26 cellular contexts compared by ENCODE assay signal in genomic region chr16:56081371-56081770, GRCh38.
DNase-seq lines count a peak whose midpoint lies in the region; FAIRE-seq and TF ChIP-seq lines count a peak whose summit lies in the region.
"Had no signal": no experiment of that assay in that cellular context is flagged by ENCODE, and none has a peak within 500 bp of the region (broad histone marks: within the 10 kb centered on the region; RNA-seq: fewer than 3 reads in every experiment).

No MANE protein-coding gene starts in this region.

- TF ChIP-seq RAD21 in H1 (IDR thresholded peaks at IDR 0.05 in 1 of 2, conservative IDR thresholded peaks at IDR 0.05 in 1 of 2; ENCODE audit: low read depth in 2 of 2, low read length in 2 of 2), result no peak

- H3K27me3 ChIP-seq in bronchial epithelial cell (ENCODE audit: control insufficient read depth, insufficient read depth, low read length) (no peaks in the 10 kb centered on the region), H1 (replicated peaks in 1 of 4; ENCODE audit: control insufficient read depth in 3 of 4, extremely low read depth in 1 of 4, insufficient read depth in 3 of 4, low read length in 3 of 4) (no peaks in the 10 kb centered on the region), neuronal stem cell (ENCODE audit: control insufficient read depth in 3 of 3, insufficient read depth in 3 of 3, low read depth in 1 of 3, low read length in 3 of 3) (no peaks in the 10 kb centered on the region), hepatocyte (no peaks in the 10 kb centered on the region)
- H3K27me3 ChIP-seq: BE2C, BLaER1 had no signal

- no peak overlapping the region for H2BK20ac ChIP-seq in H1 (ENCODE audit: low read length)

- H3K4ac ChIP-seq in H1 (replicated peaks; ENCODE audit: insufficient read length, low read depth, low read length) (no peak overlapping the region), neuronal stem cell (ENCODE audit: low read length) (no peak overlapping the region)

- POLR2A ChIA-PET in H1 (lab: Charles Lee; ENCODE audit: partially characterized antibody), result no interaction called here

- H3K4me3 ChIP-seq in bronchial epithelial cell (ENCODE audit: low read depth, low read length) (no peak overlapping the region), H1 (ENCODE audit: extremely low read depth in 1 of 4, insufficient read depth in 2 of 4, low read depth in 3 of 4, low read length in 4 of 4) (no peak overlapping the region), neuronal stem cell (ENCODE audit: low read length in 2 of 2) (no peak overlapping the region), hepatocyte (no peak overlapping the region)
- H3K4me3 ChIP-seq: BLaER1, GM12878 had no signal

- H3K27ac ChIP-seq in H1 (ENCODE audit: low read depth, low read length) (no peak overlapping the region), neuronal stem cell (replicated peaks; ENCODE audit: low read length) (no peak overlapping the region), hepatocyte (no peak overlapping the region)
- H3K27ac ChIP-seq: BLaER1 had no signal

- H2AFZ ChIP-seq in H1 (ENCODE audit: low read length) (no peak overlapping the region), neuronal stem cell (ENCODE audit: low read length) (no peak overlapping the region), hepatocyte (no peak overlapping the region)

- H2BK15ac ChIP-seq in H1 (ENCODE audit: low read length) (no peak overlapping the region), neuronal stem cell (ENCODE audit: low read length) (peak overlapping the region; percentile 72)

- H3K36me3 ChIP-seq in bronchial epithelial cell (ENCODE audit: control insufficient read depth, insufficient read depth, low read length) (no peaks in the 10 kb centered on the region), H1 (ENCODE audit: control insufficient read depth in 2 of 4, insufficient read depth in 4 of 4, low read length in 3 of 4) (no peaks in the 10 kb centered on the region), neuronal stem cell (replicated peaks in 1 of 2; ENCODE audit: control insufficient read depth in 2 of 2, insufficient read depth in 2 of 2, low read length in 2 of 2) (no peaks in the 10 kb centered on the region), hepatocyte (replicated peaks; ENCODE audit: insufficient read depth, low read depth) (no peaks in the 10 kb centered on the region)
- H3K36me3 ChIP-seq: BE2C, BLaER1 had no signal

- H4K91ac ChIP-seq in H1 (replicated peaks; ENCODE audit: insufficient read length, low read length) (no peak overlapping the region), neuronal stem cell (ENCODE audit: low read depth, low read length, poor library complexity) (no peak overlapping the region)

- no peak overlapping the region for H2BK12ac ChIP-seq in H1 (ENCODE audit: low read depth, low read length)
- no peak overlapping the region for H2BK12ac ChIP-seq in neuronal stem cell (ENCODE audit: low read length)

- no peak overlapping the region for H4K5ac ChIP-seq in H1 (ENCODE audit: insufficient read length, low read depth, low read length)

- WGBS in H1 (ENCODE audit: extremely low coverage in 1 of 2, insufficient coverage in 1 of 2, insufficient read length in 1 of 2, insufficient replicate concordance in 2 of 2, low coverage in 1 of 2, low lambda C conversion rate in 2 of 2, missing lambda C conversion rate in 1 of 2), 2 experiments, result 100% methylated on average over 2 of the region's 2 CpGs; no CpG with 5 or more reads in 1 of the 2 experiments
- no CpG with 5 or more reads among the region's 2 CpGs for WGBS in neuronal stem cell (ENCODE audit: extremely low coverage in 2 of 2, insufficient read length in 2 of 2, insufficient replicate concordance in 1 of 2), 2 donors
- WGBS in hepatocyte (ENCODE audit: low lambda C conversion rate, missing lambda C conversion rate), result 93% methylated on average over 2 of the region's 2 CpGs

- H2AK5ac ChIP-seq in H1 (ENCODE audit: low read depth, low read length), result no peak overlapping the region
- no peak overlapping the region for H2AK5ac ChIP-seq in neuronal stem cell (ENCODE audit: low read depth, low read length)

- H2BK5ac ChIP-seq in H1 (ENCODE audit: low read depth, low read length) (no peak overlapping the region), neuronal stem cell (ENCODE audit: low read length) (no peak overlapping the region)

- H3K18ac ChIP-seq in H1 (ENCODE audit: extremely low read depth, low read length), result no peak overlapping the region
- H3K18ac ChIP-seq in neuronal stem cell (ENCODE audit: low read length), result peak overlapping the region; percentile 65

- no peaks in the 10 kb centered on the region; a peak in 1 of 4 replicates for H3K9me3 ChIP-seq in H1 (ENCODE audit: insufficient read depth in 2 of 2, low read depth in 1 of 2, low read length in 1 of 2)
- peaks cover 0 to 1% of the 10 kb centered on the region in 2 donors for H3K9me3 ChIP-seq in neuronal stem cell (replicated peaks in 1 of 2; ENCODE audit: control insufficient read depth in 2 of 2, insufficient read depth in 1 of 2, low read depth in 1 of 2, low read length in 2 of 2)
- no peaks in the 10 kb centered on the region for H3K9me3 ChIP-seq in hepatocyte (ENCODE audit: low read depth)
- H3K9me3 ChIP-seq: BE2C had no signal

- H3K14ac ChIP-seq in H1 (ENCODE audit: insufficient read length) (peak overlapping the region; percentile 5), neuronal stem cell (ENCODE audit: low read length) (peak overlapping the region; percentile 47)

- TF ChIP-seq EP300 in H1 (IDR thresholded peaks at IDR 0.05; ENCODE audit: borderline replicate concordance in 1 of 2, low read depth in 2 of 2, low read length in 2 of 2), result no peak

- H4K20me1 ChIP-seq in H1 (replicated peaks in 1 of 2; ENCODE audit: control insufficient read depth in 1 of 2, insufficient read depth in 2 of 2, low read length in 2 of 2), result no peaks in the 10 kb centered on the region
- H4K20me1 ChIP-seq in hepatocyte (ENCODE audit: insufficient read depth, poor library complexity, severe bottlenecking), result no peaks in the 10 kb centered on the region
- H4K20me1 ChIP-seq: BLaER1 had no signal

- H3K9ac ChIP-seq in H1 (replicated peaks in 1 of 4; ENCODE audit: extremely low read depth in 1 of 4, low read depth in 3 of 4, low read length in 3 of 4) (no peak overlapping the region), neuronal stem cell (ENCODE audit: low read depth, low read length, poor library complexity) (no peak overlapping the region)
- H3K9ac ChIP-seq: BLaER1 had no signal

- TF ChIP-seq CTCF in bronchial epithelial cell (IDR thresholded peaks at IDR 0.05; ENCODE audit: insufficient read depth, low read length, severe bottlenecking) (no peak), H1 (IDR thresholded peaks at IDR 0.05; ENCODE audit: control extremely low read depth in 1 of 3, insufficient read depth in 1 of 3, low read depth in 1 of 3, low read length in 3 of 3) (no peak), hepatocyte (IDR thresholded peaks at IDR 0.05; ENCODE audit: poor library complexity) (no peak)

- H4K8ac ChIP-seq in H1 (ENCODE audit: extremely low read depth, insufficient read depth, low read length) (no peak overlapping the region), neuronal stem cell (ENCODE audit: low read depth, low read length) (no peak overlapping the region)

- H3K79me1 ChIP-seq in H1 (ENCODE audit: low read depth, low read length), result no peaks in the 10 kb centered on the region
- H3K79me1 ChIP-seq in neuronal stem cell (ENCODE audit: low read depth, low read length), result no peaks in the 10 kb centered on the region

- FAIRE-seq in bronchial epithelial cell (lab: Jason Lieb, UNC) (peak; percentile 64), H1 (lab: Jason Lieb, UNC) (no peak)
- FAIRE-seq: A204.1, GM12878, GM12892, GM18507 had no signal

- H3K79me2 ChIP-seq in H1 (ENCODE audit: control insufficient read depth in 1 of 2, insufficient read depth in 2 of 2, low read length in 2 of 2) (no peaks in the 10 kb centered on the region), hepatocyte (no peaks in the 10 kb centered on the region)

- H3K4me1 ChIP-seq in H1 (replicated peaks in 1 of 4; ENCODE audit: control insufficient read depth in 3 of 4, insufficient read depth in 4 of 4, low read length in 3 of 4) (no peaks in the 10 kb centered on the region), neuronal stem cell (ENCODE audit: control insufficient read depth in 2 of 2, insufficient read depth in 1 of 2, low read depth in 1 of 2, low read length in 2 of 2) (no peaks in the 10 kb centered on the region), hepatocyte (ENCODE audit: insufficient read depth) (no peaks in the 10 kb centered on the region)

- no peak overlapping the region for H3K56ac ChIP-seq in H1 (replicated peaks; ENCODE audit: insufficient read length, low read depth, low read length)

- no peak for TF ChIP-seq POLR2A in H1 (IDR thresholded peaks at IDR 0.05; ENCODE audit: control extremely low read depth in 1 of 2, low read depth in 2 of 2, low read length in 2 of 2)

- no peaks in the 10 kb centered on the region for H3K23me2 ChIP-seq in H1 (ENCODE audit: low read depth, low read length)

- H2BK120ac ChIP-seq in H1 (replicated peaks; ENCODE audit: low read depth, low read length) (no peak overlapping the region), neuronal stem cell (ENCODE audit: low read depth, low read length) (no peak overlapping the region)

- H3K23ac ChIP-seq in H1 (ENCODE audit: insufficient read length) (no peak overlapping the region), neuronal stem cell (ENCODE audit: low read depth, low read length, poor library complexity) (peak overlapping the region; percentile 25)

- H3K4me2 ChIP-seq in H1 (ENCODE audit: insufficient read depth in 1 of 2, low read depth in 2 of 2, low read length in 2 of 2), result no peak overlapping the region
- no peak overlapping the region for H3K4me2 ChIP-seq in neuronal stem cell (ENCODE audit: insufficient read depth, low read length, poor library complexity, severe bottlenecking)
- no peak overlapping the region for H3K4me2 ChIP-seq in hepatocyte
- H3K4me2 ChIP-seq: BLaER1 had no signal

- DNase-seq in bronchial epithelial cell (ENCODE audit: low read depth), result no peak
- DNase-seq in H1 (ENCODE audit: low read depth in 1 of 2, low spot score in 2 of 2), result no peak
- DNase-seq in neuronal stem cell (ENCODE audit: low spot score), result no peak
- DNase-seq in hepatocyte (ENCODE audit: low spot score), result no peak
- DNase-seq in activated gamma-delta T cell (lab: John Stamatoyannopoulos, UW), result no peak
- DNase-seq in NCI-H146 treated with DMSO at 0.1 percent for 48 hours (lab: John Stamatoyannopoulos, UW; ENCODE audit: unreplicated experiment), result no peak
- DNase-seq: 8988T; ACHN; BE2C; C1 segment of cervical spinal cord; CD4-positive, alpha-beta memory T cell; CD4-positive, CD25-positive, alpha-beta regulatory T cell; CD8-positive, alpha-beta memory T cell; COR-L47; DMS 273 treated with DMSO at 0.1 percent for 48 hours; DMS153; DMS53; DMS79; DND-41; EL; GF-D8 had no signal

- H3K9me2 ChIP-seq in hepatocyte (replicated peaks; ENCODE audit: insufficient read depth), result no peaks in the 10 kb centered on the region

- CTCF ChIA-PET in H1 (lab: Charles Lee; ENCODE audit: partially characterized antibody), result no interaction called here

TF ChIP-seq in H1, 55 proteins besides CTCF, POLR2A, EP300 and RAD21:
- TF ChIP-seq FOSL1 (IDR thresholded peaks at IDR 0.05; ENCODE audit: insufficient read depth, low read depth, low read length) (no peak), TCF12 (IDR thresholded peaks at IDR 0.05; ENCODE audit: low read depth, low read length) (no peak), KDM1A (IDR thresholded peaks at IDR 0.05; ENCODE audit: borderline replicate concordance, low read length) (no peak)
